ENCODE assay signal across 26 cellular contexts in genomic region chr6:130262008-130262407, GRCh38. TPM values are rescaled to one million over a fixed set of nuclear protein-coding genes. Genes with fewer than 3 reads are reported as not detected.
A peak's percentile ranks its signal among the peaks of the same experiment; 100 is the strongest.
DNase-seq lines count a peak whose midpoint lies in the region; ATAC-seq and TF ChIP-seq lines count a peak whose summit lies in the region.
"Had no signal": no experiment of that assay in that cellular context is flagged by ENCODE, and none has a peak within 500 bp of the region (broad histone marks: within the 10 kb centered on the region; RNA-seq: fewer than 3 reads in every experiment).

No MANE protein-coding gene starts in this region.

- no peaks in the 10 kb centered on the region for H3K4me1 ChIP-seq in gastrocnemius medialis
- H3K4me1 ChIP-seq in body of pancreas = no peaks in the 10 kb centered on the region
- H3K4me1 ChIP-seq: prostate gland, upper lobe of right lung had no signal

- peak overlapping the region; percentile 58 for H3K27ac Mint-ChIP-seq in activated CD4-positive, alpha-beta T cell treated with anti-CD3 and anti-CD28 coated beads, Interleukin-2, amount 10 ng/mL, durations not matched to agents 7 days and 5 days
- H3K27ac Mint-ChIP-seq in activated B cell treated with CpG ODN at 0.5 μM for 24 hours (peak overlapping the region; percentile 95), memory B cell (peak overlapping the region; percentile 92)
- H3K27ac Mint-ChIP-seq: activated naive CD4-positive, alpha-beta T cell treated with anti-CD3 and anti-CD28 coated beads, Interleukin-2, amount 50 U/mL, for 24 hours had no signal

- 22 to 32% methylated on average over 2 of the region's 2 CpGs for WGBS in body of pancreas, 2 donors

- intact Hi-C loops in activated B cell treated with CpG ODN at 0.5 μM for 24 hours (cut with micrococcal nuclease) (loop anchor here (10.0 kb wide), 1 partner anchor 387 kb away; no protein-coding TSS in a partner anchor), gastrocnemius medialis (cut with DNase I; ENCODE audit: low total_unique reads) (no loop called here), body of pancreas (cut with DNase I) (no loop called here)

- H3K9me3 ChIP-seq in gastrocnemius medialis = no peaks in the 10 kb centered on the region
- H3K9me3 ChIP-seq in body of pancreas = no peaks in the 10 kb centered on the region
- H3K9me3 ChIP-seq: neutrophil, prostate gland, upper lobe of right lung had no signal

- no peak overlapping the region for H3K4me3 Mint-ChIP-seq in activated CD4-positive, alpha-beta T cell treated with anti-CD3 and anti-CD28 coated beads, Interleukin-2, amount 10 ng/mL, durations not matched to agents 7 days and 5 days
- peak overlapping the region; percentile 85 for H3K4me3 Mint-ChIP-seq in activated B cell treated with CpG ODN at 0.5 μM for 24 hours
- H3K4me3 Mint-ChIP-seq in memory B cell = peak overlapping the region; percentile 88

- no peaks in the 10 kb centered on the region for H3K36me3 ChIP-seq in GM06990 (ENCODE audit: control insufficient read depth, insufficient read depth, low read length)
- no peaks in the 10 kb centered on the region for H3K36me3 ChIP-seq in gastrocnemius medialis
- no peaks in the 10 kb centered on the region for H3K36me3 ChIP-seq in body of pancreas (replicated peaks in 1 of 2; ENCODE audit: insufficient read depth in 1 of 2, low read depth in 2 of 2)
- H3K36me3 ChIP-seq: neutrophil, prostate gland, upper lobe of right lung had no signal

- no peak for TF ChIP-seq CTCF in GM06990 (IDR thresholded peaks at IDR 0.05; ENCODE audit: insufficient read depth, low read length, poor library complexity, severe bottlenecking)
- no peak for TF ChIP-seq CTCF in activated B cell treated with CpG ODN at 0.5 μM for 24 hours (IDR thresholded peaks at IDR 0.05)
- no peak for TF ChIP-seq CTCF in gastrocnemius medialis (IDR thresholded peaks at IDR 0.05 in 4 of 5, conservative IDR thresholded peaks at IDR 0.05 in 1 of 5)
- no peak for TF ChIP-seq CTCF in body of pancreas (IDR thresholded peaks at IDR 0.05)

- no peak for ATAC-seq in activated B cell treated with CpG ODN at 0.5 μM for 24 hours (ENCODE audit: low read depth)
- ATAC-seq in memory B cell (ENCODE audit: low read depth) = no peak
- no peak for ATAC-seq in gastrocnemius medialis
- no peak for ATAC-seq in body of pancreas
- ATAC-seq: upper lobe of right lung had no signal

- TF ChIP-seq POLR2A in gastrocnemius medialis (IDR thresholded peaks at IDR 0.05) (no peak), body of pancreas (IDR thresholded peaks at IDR 0.05) (no peak)

- H3K4me1 Mint-ChIP-seq in activated CD4-positive, alpha-beta T cell treated with anti-CD3 and anti-CD28 coated beads, Interleukin-2, amount 10 ng/mL, durations not matched to agents 7 days and 5 days = peaks cover 28% of the 10 kb centered on the region
- H3K4me1 Mint-ChIP-seq in activated B cell treated with CpG ODN at 0.5 μM for 24 hours (peaks cover 46% of the 10 kb centered on the region), memory B cell (peaks cover 30% of the 10 kb centered on the region)

- H3K27ac ChIP-seq in gastrocnemius medialis (no peak overlapping the region), body of pancreas (no peak overlapping the region)
- H3K27ac ChIP-seq: neutrophil, prostate gland, upper lobe of right lung had no signal

- H3K36me3 Mint-ChIP-seq in activated CD4-positive, alpha-beta T cell treated with anti-CD3 and anti-CD28 coated beads, Interleukin-2, amount 10 ng/mL, durations not matched to agents 7 days and 5 days (ENCODE audit: low read depth) = peaks cover 26% of the 10 kb centered on the region
- H3K36me3 Mint-ChIP-seq in activated B cell treated with CpG ODN at 0.5 μM for 24 hours (ENCODE audit: low read depth) (peaks cover 2% of the 10 kb centered on the region), memory B cell (peaks cover 4% of the 10 kb centered on the region)

- in situ Hi-C loops in gastrocnemius medialis (cut with MboI; ENCODE audit: low sequenced_read_pairs in 4 of 4) = no loop called here

- CTCF ChIA-PET in activated CD4-positive, alpha-beta T cell treated with anti-CD3 and anti-CD28 coated beads, Interleukin-2, amount 10 ng/mL, durations not matched to agents 7 days and 5 days (lab: Charles Lee) = interaction anchor here (0.6 to 0.7 kb wide), 4 partner anchors 15 to 151 kb away, joined by 3 to 7 read pairs (median 4); no protein-coding TSS in a partner anchor
- CTCF ChIA-PET in activated B cell treated with CpG ODN at 0.5 μM for 24 hours (lab: Charles Lee) = no interaction called here

- H3K9me3 Mint-ChIP-seq in activated CD4-positive, alpha-beta T cell treated with anti-CD3 and anti-CD28 coated beads, Interleukin-2, amount 10 ng/mL, durations not matched to agents 7 days and 5 days = peaks cover 37% of the 10 kb centered on the region
- peaks cover 2% of the 10 kb centered on the region for H3K9me3 Mint-ChIP-seq in activated B cell treated with CpG ODN at 0.5 μM for 24 hours
- H3K9me3 Mint-ChIP-seq in memory B cell = peaks cover 6% of the 10 kb centered on the region

- no peak for DNase-seq in activated CD4-positive, alpha-beta T cell treated with anti-CD3 and anti-CD28 coated beads, Interleukin-2, amount 10 ng/mL, durations not matched to agents 7 days and 5 days
- DNase-seq in activated CD4-positive, alpha-beta T cell treated with anti-CD3 and anti-CD28 coated beads, Interleukin-2, amount 50 U/mL, for 48 hours = no peak
- DNase-seq in GM06990 (ENCODE audit: extremely low read depth, insufficient read length) (no peak), activated B cell treated with CpG ODN at 0.5 μM for 24 hours (no peak), memory B cell (ENCODE audit: low spot score in 2 of 2) (no peak), NOMO-1 treated with DMSO at 0.1 percent for 48 hours (lab: John Stamatoyannopoulos, UW; ENCODE audit: unreplicated experiment) (no peak), gastrocnemius medialis (no peak), body of pancreas (no peak)
- DNase-seq: activated CD4-positive, alpha-beta T cell treated with anti-CD3 and anti-CD28 coated beads, Interleukin-2, amount 10 ng/mL, durations not matched to agents 24 days and 14 days; aorta; dermis blood vessel endothelial cell; DND-41; H7; head of caudate nucleus; Kasumi-1; kidney glomerular epithelial cell; NCI-H1930; NCI-H526 treated with DMSO at 0.1 percent for 48 hours; stimulated activated CD8-positive, alpha-beta memory T cell treated with anti-CD3 and anti-CD28 coated beads, Interleukin-4, amount 100 ng/mL, for 48 hours; substantia nigra; upper lobe of right lung had no signal

- POLR2A ChIA-PET in activated CD4-positive, alpha-beta T cell treated with anti-CD3 and anti-CD28 coated beads, Interleukin-2, amount 10 ng/mL, durations not matched to agents 7 days and 5 days (lab: Charles Lee) = no interaction called here
- POLR2A ChIA-PET in activated B cell treated with CpG ODN at 0.5 μM for 24 hours (lab: Charles Lee) = no interaction called here

- peak overlapping the region; percentile 62 for H3K4me3 ChIP-seq in GM06990 (replicated peaks; ENCODE audit: low read depth, low read length)
- H3K4me3 ChIP-seq in gastrocnemius medialis = no peak overlapping the region
- no peak overlapping the region for H3K4me3 ChIP-seq in body of pancreas
- H3K4me3 ChIP-seq: lung, prostate gland, upper lobe of right lung had no signal

- H3K27me3 ChIP-seq in GM06990 (replicated peaks; ENCODE audit: control insufficient read depth, insufficient read depth, low read length) (no peaks in the 10 kb centered on the region), gastrocnemius medialis (no peaks in the 10 kb centered on the region), body of pancreas (no peaks in the 10 kb centered on the region)
- H3K27me3 ChIP-seq: neutrophil, upper lobe of right lung had no signal

- H3K27me3 Mint-ChIP-seq in activated CD4-positive, alpha-beta T cell treated with anti-CD3 and anti-CD28 coated beads, Interleukin-2, amount 10 ng/mL, durations not matched to agents 7 days and 5 days = no peaks in the 10 kb centered on the region
- no peaks in the 10 kb centered on the region for H3K27me3 Mint-ChIP-seq in activated B cell treated with CpG ODN at 0.5 μM for 24 hours
- H3K27me3 Mint-ChIP-seq in memory B cell = no peaks in the 10 kb centered on the region
- H3K27me3 Mint-ChIP-seq: activated CD4-positive, alpha-beta T cell treated with anti-CD3 and anti-CD28 coated beads, Interleukin-2, amount 10 ng/mL, durations not matched to agents 24 days and 14 days; activated naive CD4-positive, alpha-beta T cell treated with anti-CD3 and anti-CD28 coated beads, Interleukin-2, amount 50 U/mL, for 24 hours had no signal

RNA-seq across cellular contexts. Expression of gene SAMD3, which starts 39.3 kb away (rescaled TPM):
- total RNA-seq in activated CD4-positive, alpha-beta T cell treated with anti-CD3 and anti-CD28 coated beads, Interleukin-2, amount 10 ng/mL, durations not matched to agents 7 days and 5 days = 10 to 100 TPM; 49.5 to 50.9 TPM
- 0.37 TPM in 1 of 2 replicates, not detected in the other for total RNA-seq in activated B cell treated with CpG ODN at 0.5 μM for 24 hours
- total RNA-seq in gastrocnemius medialis = not detected
- 10 to 100 TPM in 1 of 2 donors, under 1 TPM in 1; 0.52 to 20.4 TPM for total RNA-seq in body of pancreas
- total RNA-seq: dermis blood vessel endothelial cell, SK-MEL-5 had no signal
